In the genomic region with DNA sequence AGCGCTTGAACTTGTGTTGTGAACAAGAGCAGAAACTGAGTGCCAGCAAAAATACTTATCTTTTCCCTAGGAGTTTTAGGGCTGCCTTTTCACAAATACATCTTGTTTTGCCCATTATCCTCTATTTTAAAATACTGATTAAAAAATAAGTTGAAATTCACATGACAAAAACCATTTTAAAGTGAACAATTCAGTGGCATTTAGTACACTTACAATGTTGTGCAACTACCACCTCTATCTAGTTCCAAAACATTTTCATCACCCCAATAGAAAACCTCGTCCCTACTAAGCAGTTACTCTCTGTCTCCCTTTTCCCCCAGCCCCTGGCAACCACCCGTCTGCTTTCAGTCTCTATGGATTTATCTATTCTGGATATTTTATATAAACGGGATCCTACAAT, we compare ENCODE assay signal across 8 cellular contexts. TPM values are rescaled to one million over a fixed set of nuclear protein-coding genes. Genes with fewer than 3 reads are reported as not detected.
A peak's percentile ranks its signal among the peaks of the same experiment; 100 is the strongest.
DNase-seq lines count a peak whose midpoint lies in the region; TF ChIP-seq lines count a peak whose summit lies in the region.

No MANE protein-coding gene starts in this region.

- CTCF ChIA-PET in Caco-2 (lab: Charles Lee), result no interaction called here

- no peak overlapping the region for H2BK12ac ChIP-seq in trophoblast cell (ENCODE audit: low read length)

- peaks cover 7% of the 10 kb centered on the region for H3K79me1 ChIP-seq in trophoblast cell (ENCODE audit: low read length)

- H4K8ac ChIP-seq in trophoblast cell (ENCODE audit: low read depth, low read length), result no peak overlapping the region

- no peak overlapping the region for H3K18ac ChIP-seq in trophoblast cell (ENCODE audit: low read length)

- no peak overlapping the region for H3K9ac ChIP-seq in trophoblast cell (ENCODE audit: low read length)

- H3K4me3 ChIP-seq in Caco-2 (ENCODE audit: low read depth, low read length), result peak overlapping the region; percentile 76; the same call in 1 of the 2 replicates
- H3K4me3 ChIP-seq in Peyer's patch, result peak overlapping the region in 3 of 4 donors; percentile 60 to 92 (median 85)
- peak overlapping the region; percentile 91 for H3K4me3 ChIP-seq in epithelial cell of proximal tubule (ENCODE audit: low read depth, low read length)
- no peak overlapping the region for H3K4me3 ChIP-seq in trophoblast cell (ENCODE audit: low read depth, low read length)

- no peaks in the 10 kb centered on the region for H3K27me3 Mint-ChIP-seq in Caco-2 (ENCODE audit: insufficient read depth, unreplicated experiment)

- peaks cover 26% of the 10 kb centered on the region for H3K36me3 Mint-ChIP-seq in Caco-2 (ENCODE audit: insufficient read depth, unreplicated experiment)

- TF ChIP-seq CTCF in Caco-2 (IDR thresholded peaks at IDR 0.05; ENCODE audit: insufficient read depth in 1 of 2, low read depth in 1 of 2, low read length in 1 of 2, severe bottlenecking in 1 of 2, unreplicated experiment in 1 of 2), result no peak
- TF ChIP-seq CTCF in Peyer's patch (IDR thresholded peaks at IDR 0.05), result no peak
- TF ChIP-seq CTCF in epithelial cell of proximal tubule (conservative IDR thresholded peaks at IDR 0.05; ENCODE audit: low read depth, low read length), result no peak

- H3K23ac ChIP-seq in trophoblast cell (ENCODE audit: low read length), result no peak overlapping the region

- no peaks in the 10 kb centered on the region for H3K9me3 ChIP-seq in Caco-2
- no peaks in the 10 kb centered on the region for H3K9me3 ChIP-seq in Peyer's patch
- peaks cover 2% of the 10 kb centered on the region for H3K9me3 ChIP-seq in trophoblast cell (ENCODE audit: insufficient read depth, low read depth, low read length)

- H3K4me2 ChIP-seq in trophoblast cell (ENCODE audit: low read length), result peak overlapping the region; percentile 94

- H3K27ac ChIP-seq in Peyer's patch (peak overlapping the region; percentile 81 to 92 (median 90)), trophoblast cell (ENCODE audit: low read depth, low read length) (no peak overlapping the region)

- H3K27me3 ChIP-seq in Caco-2 (replicated peaks; ENCODE audit: control insufficient read depth, insufficient read depth, low read length) (no peaks in the 10 kb centered on the region), Peyer's patch (no peaks in the 10 kb centered on the region), trophoblast cell (ENCODE audit: insufficient read depth, low read length) (no peaks in the 10 kb centered on the region)

- no CpG with 5 or more reads among the region's 4 CpGs for WGBS in trophoblast cell (ENCODE audit: extremely low coverage, insufficient coverage, insufficient read length)

- peaks cover 18% of the 10 kb centered on the region for H3K4me1 ChIP-seq in Caco-2
- H3K4me1 ChIP-seq in Peyer's patch, result peaks cover 0 to 22% (median 2%) of the 10 kb centered on the region in 4 donors
- H3K4me1 ChIP-seq in trophoblast cell (ENCODE audit: control insufficient read depth in 1 of 2, insufficient read depth in 2 of 2, low read length in 2 of 2), result peaks cover 5% of the 10 kb centered on the region in 2 experiments

- no peak overlapping the region for H2BK120ac ChIP-seq in trophoblast cell (ENCODE audit: insufficient read depth, low read length, poor library complexity)

- H3K36me3 ChIP-seq in Caco-2 (ENCODE audit: control insufficient read depth, insufficient read depth, low read length), result no peaks in the 10 kb centered on the region
- H3K36me3 ChIP-seq in Peyer's patch, result no peaks in the 10 kb centered on the region
- H3K36me3 ChIP-seq in trophoblast cell (ENCODE audit: control insufficient read depth in 1 of 2, insufficient read depth in 2 of 2, low read length in 2 of 2), result no peaks in the 10 kb centered on the region

- no peak overlapping the region for H3K27ac Mint-ChIP-seq in Caco-2 (ENCODE audit: unreplicated experiment)

- peak overlapping the region; percentile 75 for H3K4me3 Mint-ChIP-seq in Caco-2 (ENCODE audit: unreplicated experiment)

- no peak overlapping the region for H3K4ac ChIP-seq in trophoblast cell (ENCODE audit: low read depth, low read length)

- no peak overlapping the region for H2AFZ ChIP-seq in trophoblast cell (ENCODE audit: insufficient read depth, low read length, poor library complexity)

- H2AK5ac ChIP-seq in trophoblast cell (ENCODE audit: low read length), result no peak overlapping the region

- peaks cover 9% of the 10 kb centered on the region for H3K79me2 ChIP-seq in trophoblast cell (ENCODE audit: control insufficient read depth, insufficient read depth, low read length, poor library complexity)

- H2BK5ac ChIP-seq in trophoblast cell (ENCODE audit: low read depth, low read length, poor library complexity), result no peak overlapping the region

- no TSS peak for BruUV-seq in Caco-2 (replicated peaks; lab: Mats Ljungman, UMichigan)

- intact Hi-C loops in Caco-2 (cut with micrococcal nuclease; ENCODE audit: unreplicated experiment), result no loop called here

- no peak overlapping the region for H3K14ac ChIP-seq in trophoblast cell (ENCODE audit: low read length)

- POLR2A ChIA-PET in Caco-2 (lab: Charles Lee), result no interaction called here

- H4K91ac ChIP-seq in trophoblast cell (ENCODE audit: low read depth, low read length), result no peak overlapping the region

- peaks cover 7% of the 10 kb centered on the region for H3K4me1 Mint-ChIP-seq in Caco-2 (ENCODE audit: low read depth, unreplicated experiment)

- H3K9me3 Mint-ChIP-seq in Caco-2 (ENCODE audit: unreplicated experiment), result no peaks in the 10 kb centered on the region

- no peak overlapping the region for H4K12ac ChIP-seq in trophoblast cell (ENCODE audit: low read depth, low read length)

- DNase-seq in Caco-2, result no peak
- DNase-seq in Peyer's patch, result no peak
- DNase-seq in epithelial cell of proximal tubule (ENCODE audit: low read depth), result no peak
- DNase-seq in trophoblast cell, result no peak
- no peak for DNase-seq in activated effector memory CD4-positive, alpha-beta T cell treated with anti-CD3 and anti-CD28 coated beads, Interleukin-2, amount 50 U/mL, for 16 hours
- no peak for DNase-seq in NCI-H2171 treated with DMSO at 0.1 percent for 48 hours (lab: John Stamatoyannopoulos, UW)
- no peak for DNase-seq in GM19240 (ENCODE audit: insufficient read length, low spot score)
- no peak for DNase-seq in NCI-H146 treated with DMSO at 0.1 percent for 48 hours (lab: John Stamatoyannopoulos, UW; ENCODE audit: unreplicated experiment)

- TF ChIP-seq POLR2A in Peyer's patch (IDR thresholded peaks at IDR 0.05), result no peak

RNA-seq across cellular contexts. Expression of gene WBP1L, which starts 1.4 kb away (rescaled TPM):
- total RNA-seq in Caco-2 (2022), result 26.3 and 28.2 TPM in 2 replicates
- total RNA-seq in Peyer's patch, result 10 to 100 TPM; 38.0 to 78.3 (median 65.8) TPM
- 18.4 and 31.5 TPM in 2 replicates for total RNA-seq in epithelial cell of proximal tubule
- polyA plus RNA-seq in trophoblast cell (2013), result 65.4 and 67.3 TPM in 2 replicates

RNA-seq across cellular contexts. Expression of gene SFXN2, which starts 30.7 kb away (rescaled TPM):
- 34.8 and 40.0 TPM in 2 replicates for total RNA-seq in Caco-2 (2022)
- 10 to 100 TPM in 1 of 4 donors, 1 to 10 TPM in 3; 1.9 to 37.1 (median 8.0) TPM for total RNA-seq in Peyer's patch
- 5.3 and 18.9 TPM in 2 replicates for total RNA-seq in epithelial cell of proximal tubule
- polyA plus RNA-seq in trophoblast cell (2013), result 9.0 and 9.4 TPM in 2 replicates

RNA-seq across cellular contexts. Expression of gene ARL3, which starts 31.0 kb away (rescaled TPM):
- total RNA-seq in Caco-2 (2022), result 7.8 and 8.0 TPM in 2 replicates
- total RNA-seq in Peyer's patch, result 1 to 10 TPM; 1.4 to 9.1 (median 2.4) TPM
- total RNA-seq in epithelial cell of proximal tubule, result 7.5 and 9.5 TPM in 2 replicates
- polyA plus RNA-seq in trophoblast cell (2013), result 16.3 and 18.0 TPM in 2 replicates
